8 cellular contexts compared by ENCODE assay signal in genomic region chr2:118222643-118223486, GRCh38.
DNase-seq lines count a peak whose midpoint lies in the region; ATAC-seq, FAIRE-seq and TF ChIP-seq lines count a peak whose summit lies in the region.

No MANE protein-coding gene starts in this region.

- peak overlapping the region; percentile 83 to 95 for H3K4me3 Mint-ChIP-seq in activated T-cell treated with anti-CD3 and anti-CD28 coated beads, Interleukin-2, amount 50 U/mL, for 72 hours
- peak overlapping the region; percentile 88 for H3K4me3 Mint-ChIP-seq in WTC11

- DNase-seq in activated T-cell treated with anti-CD3 and anti-CD28 coated beads, Interleukin-2, amount 50 U/mL, for 72 hours: no peak
- no peak for DNase-seq in activated T-cell treated with anti-CD3 and anti-CD28 coated beads for 4 hours
- no peak for DNase-seq in WTC11 (ENCODE audit: low spot score)
- DNase-seq in keratinocyte (ENCODE audit: low read depth, low spot score): no peak
- DNase-seq in superior temporal gyrus (ENCODE audit: extremely low spot score): peak; percentile 20
- no peak for DNase-seq in KG1 (lab: John Stamatoyannopoulos, UW)
- DNase-seq in NCI-H1436 treated with DMSO at 0.1 percent for 48 hours (lab: John Stamatoyannopoulos, UW): no peak
- no peak for DNase-seq in SHP77 treated with DMSO at 0.1 percent for 48 hours (lab: John Stamatoyannopoulos, UW)

- no peak for ATAC-seq in activated T-cell treated with anti-CD3 and anti-CD28 coated beads, Interleukin-2, amount 50 U/mL, for 72 hours (replicated peaks in 1 of 2)
- ATAC-seq in WTC11: no peak

- peaks cover 71% of the 10 kb centered on the region for H3K27me3 Mint-ChIP-seq in activated T-cell treated with anti-CD3 and anti-CD28 coated beads, Interleukin-2, amount 50 U/mL, for 72 hours (ENCODE audit: low read depth)
- peaks cover 29% of the 10 kb centered on the region for H3K27me3 Mint-ChIP-seq in WTC11 (ENCODE audit: low read depth)

- no peak for TF ChIP-seq CTCF in WTC11 (IDR thresholded peaks at IDR 0.05)
- TF ChIP-seq CTCF in keratinocyte (optimal IDR thresholded peaks at IDR 0.05 in 1 of 3, IDR thresholded peaks at IDR 0.05 in 1 of 3, conservative IDR thresholded peaks at IDR 0.05 in 1 of 3; ENCODE audit: extremely low read depth in 1 of 3, insufficient read depth in 2 of 3, low read length in 3 of 3): no peak

- CTCF ChIA-PET in WTC11 (lab: Charles Lee): interaction anchor here (1.1 to 2.6 kb wide), 4 partner anchors 190 to 637 kb away, joined by 3 to 15 read pairs (median 6); no protein-coding TSS in a partner anchor

- no peak overlapping the region for H2AFZ ChIP-seq in keratinocyte (ENCODE audit: control insufficient read depth, low read length)

- no peaks in the 10 kb centered on the region for H4K20me1 ChIP-seq in keratinocyte (ENCODE audit: control insufficient read depth, extremely low read depth, insufficient read depth, low read length)

- no peaks in the 10 kb centered on the region for H3K79me2 ChIP-seq in keratinocyte (ENCODE audit: control insufficient read depth, insufficient read depth, low read length)

- H3K27me3 ChIP-seq in keratinocyte (ENCODE audit: control insufficient read depth, extremely low read depth, insufficient read depth, low read length): peaks cover 17% of the 10 kb centered on the region

- no peak for FAIRE-seq in keratinocyte (lab: Jason Lieb, UNC)

- peaks cover 7% of the 10 kb centered on the region for H3K4me1 ChIP-seq in keratinocyte (ENCODE audit: control insufficient read depth, extremely low read depth, insufficient read depth, low read length)

- no peak overlapping the region for H3K9ac ChIP-seq in keratinocyte (ENCODE audit: control insufficient read depth, extremely low read depth, insufficient read depth, low read length)

- no peaks in the 10 kb centered on the region for H3K9me3 Mint-ChIP-seq in activated T-cell treated with anti-CD3 and anti-CD28 coated beads, Interleukin-2, amount 50 U/mL, for 72 hours
- H3K9me3 Mint-ChIP-seq in WTC11: no peaks in the 10 kb centered on the region

- peak overlapping the region in 2 of 3 experiments; percentile 44 to 51 for H3K4me3 ChIP-seq in keratinocyte (ENCODE audit: control insufficient read depth in 2 of 3, extremely low read depth in 1 of 3, insufficient read depth in 2 of 3, low read depth in 1 of 3, low read length in 3 of 3)

- H3K4me1 Mint-ChIP-seq in activated T-cell treated with anti-CD3 and anti-CD28 coated beads, Interleukin-2, amount 50 U/mL, for 72 hours (ENCODE audit: low read depth): peaks cover 31% of the 10 kb centered on the region
- peaks cover 33% of the 10 kb centered on the region for H3K4me1 Mint-ChIP-seq in WTC11

- H3K27ac ChIP-seq in keratinocyte (ENCODE audit: control insufficient read depth, insufficient read depth, low read length): no peak overlapping the region

- H3K9me1 ChIP-seq in keratinocyte (ENCODE audit: control insufficient read depth, extremely low read depth, insufficient read depth, low read length): no peaks in the 10 kb centered on the region

- H3K4me2 ChIP-seq in keratinocyte (ENCODE audit: control insufficient read depth, extremely low read depth, insufficient read depth, low read depth, low read length): peak overlapping the region; percentile 68

- POLR2A ChIA-PET in WTC11 (lab: Charles Lee): no interaction called here

- H3K36me3 ChIP-seq in keratinocyte (ENCODE audit: control insufficient read depth in 2 of 2, extremely low read depth in 1 of 2, insufficient read depth in 2 of 2, low read length in 2 of 2): no peaks in the 10 kb centered on the region

- peaks cover 0 to 1% of the 10 kb centered on the region in 2 donors for H3K36me3 Mint-ChIP-seq in activated T-cell treated with anti-CD3 and anti-CD28 coated beads, Interleukin-2, amount 50 U/mL, for 72 hours (ENCODE audit: insufficient read depth in 2 of 2)
- H3K36me3 Mint-ChIP-seq in WTC11: no peaks in the 10 kb centered on the region

- no peak overlapping the region for H3K27ac Mint-ChIP-seq in activated T-cell treated with anti-CD3 and anti-CD28 coated beads, Interleukin-2, amount 50 U/mL, for 72 hours
- H3K27ac Mint-ChIP-seq in WTC11: no peak overlapping the region

- H3K9me3 ChIP-seq in keratinocyte (ENCODE audit: control insufficient read depth, low read depth, low read length): no peaks in the 10 kb centered on the region

- dilution Hi-C loops in keratinocyte (cut with MboI; ENCODE audit: extremely low pct_ligation_motif_present, low sequenced_read_pairs): no loop called here

TF ChIP-seq in WTC11, 78 proteins besides CTCF, POLR2A, EP300 and RAD21:
- TF ChIP-seq ZBTB21 (CRISPR knock-in tag; IDR thresholded peaks at IDR 0.05; ENCODE audit: borderline replicate concordance) (no peak), ZNF263 (CRISPR knock-in tag; IDR thresholded peaks at IDR 0.05; ENCODE audit: low read depth) (no peak), SMAD3 (CRISPR knock-in tag; IDR thresholded peaks at IDR 0.05; ENCODE audit: borderline replicate concordance) (no peak), CREB1 (CRISPR knock-in tag; IDR thresholded peaks at IDR 0.05) (no peak), OVOL2 (CRISPR knock-in tag; IDR thresholded peaks at IDR 0.05; ENCODE audit: borderline replicate concordance) (no peak), NFATC4 (CRISPR knock-in tag; IDR thresholded peaks at IDR 0.05) (no peak), HMGXB4 (CRISPR knock-in tag; IDR thresholded peaks at IDR 0.05) (no peak), IRF1 (CRISPR knock-in tag; IDR thresholded peaks at IDR 0.05) (no peak)
